In the genomic region with DNA sequence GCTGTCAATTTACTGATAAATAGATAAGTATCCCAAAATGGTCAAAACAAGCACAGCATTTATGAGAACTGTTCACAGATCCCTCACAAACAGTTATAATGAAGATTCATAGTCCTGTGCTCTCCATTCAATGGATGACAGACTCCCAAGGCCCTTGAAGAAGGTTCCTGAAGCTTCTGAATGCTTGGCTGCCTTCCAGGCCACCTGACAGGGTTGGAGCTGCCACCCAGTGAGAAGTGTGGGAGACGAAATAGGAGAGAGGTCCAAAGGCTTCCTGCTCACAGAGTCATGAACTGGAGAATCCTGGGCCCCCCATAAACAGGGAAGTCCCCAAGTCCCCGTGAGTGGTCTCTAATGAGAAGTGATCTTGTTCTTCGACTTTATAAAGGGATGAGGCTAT, we compare ENCODE assay signal across 28 cellular contexts. TPM values are rescaled to one million over a fixed set of nuclear protein-coding genes. Genes with fewer than 3 reads are reported as not detected.
"Had no signal": no experiment of that assay in that cellular context is flagged by ENCODE, and none has a peak within 500 bp of the region (broad histone marks: within the 10 kb centered on the region; RNA-seq: fewer than 3 reads in every experiment).

No MANE protein-coding gene starts in this region.

- DNase-seq: activated CD4-positive, alpha-beta memory T cell treated with anti-CD3 and anti-CD28 coated beads for 36 hours; activated CD4-positive, alpha-beta T cell treated with anti-CD3 and anti-CD28 coated beads for 36 hours; activated CD4-positive, alpha-beta T cell treated with anti-CD3 and anti-CD28 coated beads, Interleukin-2, amount 10 ng/mL, durations not matched to agents 24 days and 14 days; activated CD4-positive, CD25-positive, alpha-beta regulatory T cell; activated CD4-positive, CD25-positive, alpha-beta regulatory T cell treated with anti-CD3 and anti-CD28 coated beads, Interleukin-2, amount 50 U/mL, for 72 hours; activated CD8-positive, alpha-beta memory T cell treated with anti-CD3 and anti-CD28 coated beads, Interleukin-2, amount 10 ng/mL, durations not matched to agents 7 days and 5 days; activated CD8-positive, alpha-beta memory T cell treated with anti-CD3 and anti-CD28 coated beads, Interleukin-2, amount 50 U/mL, for 4 hours; activated CD8-positive, alpha-beta T cell treated with anti-CD3 and anti-CD28 coated beads, Interleukin-2, amount 10 ng/mL, durations not matched to agents 7 days and 5 days; activated effector memory CD4-positive, alpha-beta T cell treated with anti-CD3 and anti-CD28 coated beads, Interleukin-2, amount 50 U/mL, for 16 hours; activated naive CD4-positive, alpha-beta T cell treated with anti-CD3 and anti-CD28 coated beads for 36 hours; activated naive CD8-positive, alpha-beta T cell treated with anti-CD3 and anti-CD28 coated beads for 36 hours; activated naive CD8-positive, alpha-beta T cell treated with anti-CD3 and anti-CD28 coated beads, Interleukin-2, amount 50 U/mL, for 24 hours; activated T-cell treated with anti-CD3 and anti-CD28 coated beads, Interleukin-2, amount 50 U/mL, for 1 hour; activated T-cell treated with anti-CD3 and anti-CD28 coated beads, Interleukin-2, amount 50 U/mL, for 48 hours; adrenal gland; amygdala; aorta; cortex of kidney; dermis blood vessel endothelial cell; effector CD4-positive, alpha-beta T cell; effector memory CD8-positive, alpha-beta T cell; erythroblast; foreskin keratinocyte; gastrocnemius medialis; glutamatergic neuron; heart left ventricle; T-helper 2 cell had no signal

RNA-seq across cellular contexts. Expression of a gene that starts 26.0 kb away (rescaled TPM):
- total RNA-seq: activated CD4-positive, alpha-beta memory T cell treated with anti-CD3 and anti-CD28 coated beads for 36 hours; activated T-helper 2 cell treated with anti-CD3 and anti-CD28 coated beads, Interferon-gamma antibody, Interleukin-2, Interleukin-4, amounts not matched to agents 10 μg/mL and 5 μg/mL and 100 μg/mL, durations not matched to agents 14 hours and 24 hours and 36 hours had no signal
